8 cellular contexts compared by ENCODE assay signal in genomic region chr1:32361674-32362473, GRCh38. TPM values are rescaled to one million over a fixed set of nuclear protein-coding genes. Genes with fewer than 3 reads are reported as not detected.
DNase-seq lines count a peak whose midpoint lies in the region; ATAC-seq, FAIRE-seq and TF ChIP-seq lines count a peak whose summit lies in the region.

No MANE protein-coding gene starts in this region.

- dilution Hi-C loops in endothelial cell of umbilical vein (cut with MboI; ENCODE audit: extremely low pct_ligation_motif_present, low sequenced_read_pairs): no loop called here

- H3K4me3 Mint-ChIP-seq in T-helper 17 cell: peak overlapping the region; percentile 15
- H3K4me3 Mint-ChIP-seq in memory B cell: peak overlapping the region; percentile 61

- ATAC-seq in T-helper 17 cell (peak; percentile 51), memory B cell (ENCODE audit: low read depth) (peak; percentile 28), HG03439 (IDR thresholded peaks at IDR 0.05; ENCODE audit: unreplicated experiment) (no peak), GM21447 (IDR thresholded peaks at IDR 0.05; ENCODE audit: unreplicated experiment) (no peak), HG02970 (IDR thresholded peaks at IDR 0.05; ENCODE audit: low FRiP score, unreplicated experiment) (no peak)

- peak; percentile 43 for DNase-seq in GM10248 (ENCODE audit: extremely low spot score)
- DNase-seq in T-helper 17 cell: no peak
- peak; percentile 41 for DNase-seq in endothelial cell of umbilical vein (ENCODE audit: low read depth, low spot score)
- DNase-seq in memory B cell (ENCODE audit: low spot score in 2 of 2): peak in 1 of 2 donors; percentile 44

- peaks cover 12% of the 10 kb centered on the region for H3K27me3 Mint-ChIP-seq in T-helper 17 cell
- no peaks in the 10 kb centered on the region for H3K27me3 Mint-ChIP-seq in memory B cell

- H3K4me3 ChIP-seq in endothelial cell of umbilical vein (replicated peaks in 1 of 3; ENCODE audit: insufficient read depth in 1 of 3, low read depth in 1 of 3, low read length in 3 of 3) (peak overlapping the region in 2 of 3 experiments; percentile 14 to 31), stomach smooth muscle (ENCODE audit: low read length in 2 of 2) (peak overlapping the region; percentile 35 to 70)

- CTCF ChIA-PET in GM10248 (lab: Yijun Ruan, JAX) (interaction anchor here (2.9 kb wide), 1 partner anchor 146 kb away, joined by 10 read pairs; no protein-coding TSS in a partner anchor), endothelial cell of umbilical vein (lab: Charles Lee) (interaction anchor here (0.9 to 2.0 kb wide), 6 partner anchors 10 to 146 kb away, joined by 3 to 16 read pairs (median 4); partner anchors contain the start of gene MARCKSL1)

- H3K9me1 ChIP-seq in endothelial cell of umbilical vein (replicated peaks; ENCODE audit: control insufficient read depth, extremely low read depth, insufficient read depth, low read length): no peaks in the 10 kb centered on the region

- H3K9me3 ChIP-seq in T-helper 17 cell (ENCODE audit: control insufficient read depth, low read length, poor library complexity, severe bottlenecking) (no peaks in the 10 kb centered on the region), endothelial cell of umbilical vein (replicated peaks; ENCODE audit: control insufficient read depth, insufficient read depth, low read length) (no peaks in the 10 kb centered on the region), stomach smooth muscle (ENCODE audit: control insufficient read depth in 2 of 2, low read length in 2 of 2) (no peaks in the 10 kb centered on the region)

- no peak overlapping the region for H3K27ac ChIP-seq in endothelial cell of umbilical vein (ENCODE audit: insufficient read depth, low read depth, low read length)
- no peak overlapping the region for H3K27ac ChIP-seq in stomach smooth muscle (ENCODE audit: low read length)

- H3K9ac ChIP-seq in endothelial cell of umbilical vein (replicated peaks; ENCODE audit: extremely low read depth, insufficient read depth, low read length) (no peak overlapping the region), stomach smooth muscle (ENCODE audit: low read length in 2 of 2) (peak overlapping the region in 1 of 2 donors; percentile 51)

- no peaks in the 10 kb centered on the region for H3K79me2 ChIP-seq in endothelial cell of umbilical vein (ENCODE audit: control insufficient read depth, insufficient read depth, low read length)

- POLR2A ChIA-PET in GM10248 (lab: Yijun Ruan, JAX): no interaction called here
- POLR2A ChIA-PET in endothelial cell of umbilical vein (lab: Charles Lee): no interaction called here

- TF ChIP-seq POLR2A in endothelial cell of umbilical vein (IDR thresholded peaks at IDR 0.05; ENCODE audit: low read depth, low read length): peak; percentile 60

- peaks cover 7% of the 10 kb centered on the region for H3K4me1 ChIP-seq in endothelial cell of umbilical vein (ENCODE audit: control insufficient read depth, extremely low read depth, insufficient read depth, low read length)
- H3K4me1 ChIP-seq in stomach smooth muscle (ENCODE audit: control insufficient read depth, insufficient read depth, low read length): peaks cover 17% of the 10 kb centered on the region

- peaks cover 0 to 22% of the 10 kb centered on the region in 2 experiments for H3K36me3 ChIP-seq in endothelial cell of umbilical vein (ENCODE audit: control insufficient read depth in 2 of 2, extremely low read depth in 1 of 2, insufficient read depth in 2 of 2, low read length in 2 of 2)
- H3K36me3 ChIP-seq in stomach smooth muscle (ENCODE audit: control insufficient read depth in 2 of 2, insufficient read depth in 2 of 2, low read length in 2 of 2): peaks cover 23 to 24% of the 10 kb centered on the region in 2 donors

- no peak for TF ChIP-seq CTCF in GM10248 (IDR thresholded peaks at IDR 0.05; ENCODE audit: control extremely low read depth, extremely low read depth, low read depth, missing control alignments)
- TF ChIP-seq CTCF in endothelial cell of umbilical vein (IDR thresholded peaks at IDR 0.05; ENCODE audit: extremely low read depth in 1 of 2, insufficient read depth in 1 of 2, low read depth in 1 of 2, low read length in 2 of 2): peak; percentile 39 to 61

- peak overlapping the region; percentile 45 for H3K27ac Mint-ChIP-seq in T-helper 17 cell
- H3K27ac Mint-ChIP-seq in memory B cell: peak overlapping the region; percentile 40

- BruUV-seq in endothelial cell of umbilical vein (replicated peaks; lab: Mats Ljungman, UMichigan): no TSS peak

- H3K27me3 ChIP-seq in endothelial cell of umbilical vein (ENCODE audit: control insufficient read depth in 2 of 2, insufficient read depth in 2 of 2, low read length in 2 of 2) (no peaks in the 10 kb centered on the region), stomach smooth muscle (ENCODE audit: control insufficient read depth in 1 of 2, insufficient read depth in 2 of 2, low read length in 2 of 2) (no peaks in the 10 kb centered on the region)

- peak overlapping the region; percentile 17 for H2AFZ ChIP-seq in endothelial cell of umbilical vein (ENCODE audit: low read depth, low read length)

- peak overlapping the region; percentile 49 for H3K4me2 ChIP-seq in endothelial cell of umbilical vein (ENCODE audit: insufficient read depth, low read length)

- no peaks in the 10 kb centered on the region for H3K9me3 Mint-ChIP-seq in memory B cell

- intact Hi-C loops in endothelial cell of umbilical vein (cut with micrococcal nuclease): loop anchor here (1.0 to 5.0 kb wide), 2 partner anchors 27 to 145 kb away; no protein-coding TSS in a partner anchor

- peak; percentile 71 for FAIRE-seq in endothelial cell of umbilical vein (lab: Jason Lieb, UNC)

- H3K36me3 Mint-ChIP-seq in T-helper 17 cell (ENCODE audit: low read depth): peaks cover 3% of the 10 kb centered on the region
- H3K36me3 Mint-ChIP-seq in memory B cell: peaks cover 10% of the 10 kb centered on the region

- no peaks in the 10 kb centered on the region for H4K20me1 ChIP-seq in endothelial cell of umbilical vein (replicated peaks; ENCODE audit: control insufficient read depth, extremely low read depth, insufficient read depth, low read length)

- H3K4me1 Mint-ChIP-seq in T-helper 17 cell (peaks cover 18% of the 10 kb centered on the region), memory B cell (peaks cover 17% of the 10 kb centered on the region)

TF ChIP-seq in endothelial cell of umbilical vein, 7 proteins besides CTCF, POLR2A, EP300 and RAD21:
- TF ChIP-seq POLR2AphosphoS5 (IDR thresholded peaks at IDR 0.05; ENCODE audit: insufficient read depth, low read depth, low read length): peak; percentile 54
- TF ChIP-seq EZH2 (IDR thresholded peaks at IDR 0.05; ENCODE audit: borderline replicate concordance, low read depth, low read length, severe bottlenecking): no peak

RNA-seq across cellular contexts. Expression of gene FAM229A, which starts 0.4 kb away (rescaled TPM):
- 10 to 100 TPM; 30.1 to 32.9 TPM for total RNA-seq in T-helper 17 cell
- total RNA-seq in endothelial cell of umbilical vein: 8.6 and 11.6 TPM in 2 replicates
- polyA plus RNA-seq in endothelial cell of umbilical vein: 8.9 and 9.9 TPM in 2 replicates
- polyA plus RNA-seq in endothelial cell of umbilical vein (2011; cell fraction: cytosol; rRNA removed): 0.68 and 2.0 TPM in 2 replicates
- polyA plus RNA-seq in endothelial cell of umbilical vein (2011; cell fraction: nucleus; rRNA removed): 43.3 and 43.7 TPM in 2 replicates
- polyA plus RNA-seq in endothelial cell of umbilical vein (2012): 1.9 and 2.4 TPM in 2 replicates
- polyA minus RNA-seq in endothelial cell of umbilical vein: 6.3 and 7.2 TPM in 2 replicates
- polyA minus RNA-seq in endothelial cell of umbilical vein (2011; cell fraction: cytosol; rRNA and poly(A)+ RNA removed): 0.61 TPM
- polyA minus RNA-seq in endothelial cell of umbilical vein (2011; cell fraction: nucleus; rRNA and poly(A)+ RNA removed): 11.2 and 15.7 TPM in 2 replicates

RNA-seq across cellular contexts. Expression of gene TSSK3, which starts 0.5 kb away (rescaled TPM):
- total RNA-seq in T-helper 17 cell: 1 to 10 TPM in 1 of 2 donors, not detected in 1; 1.2 TPM
- 0.42 and 1.1 TPM in 2 replicates for total RNA-seq in endothelial cell of umbilical vein
- 0.48 and 0.65 TPM in 2 replicates for polyA plus RNA-seq in endothelial cell of umbilical vein
- 0.13 and 0.18 TPM in 2 replicates for polyA plus RNA-seq in endothelial cell of umbilical vein (2011; cell fraction: cytosol; rRNA removed)
- polyA plus RNA-seq in endothelial cell of umbilical vein (2011; cell fraction: nucleus; rRNA removed): 1.1 and 7.1 TPM in 2 replicates
- 0.34 and 0.82 TPM in 2 replicates for polyA plus RNA-seq in endothelial cell of umbilical vein (2012)
- 0.62 and 0.90 TPM in 2 replicates for polyA minus RNA-seq in endothelial cell of umbilical vein
- polyA minus RNA-seq in endothelial cell of umbilical vein (2011; cell fraction: cytosol; rRNA and poly(A)+ RNA removed): not detected
- polyA minus RNA-seq in endothelial cell of umbilical vein (2011; cell fraction: nucleus; rRNA and poly(A)+ RNA removed): 1.4 TPM in 1 of 2 replicates, not detected in the other

RNA-seq across cellular contexts. Expression of gene MARCKSL1, which starts 25.8 kb away (rescaled TPM):
- 10 to 100 TPM; 18.4 to 24.4 TPM for total RNA-seq in T-helper 17 cell
- 249 and 265 TPM in 2 replicates for total RNA-seq in endothelial cell of umbilical vein
- 311 and 318 TPM in 2 replicates for polyA plus RNA-seq in endothelial cell of umbilical vein
- 353 TPM in 2 replicates for polyA plus RNA-seq in endothelial cell of umbilical vein (2011; cell fraction: cytosol; rRNA removed)
- polyA plus RNA-seq in endothelial cell of umbilical vein (2011; cell fraction: nucleus; rRNA removed): 91.3 and 92.6 TPM in 2 replicates
- polyA plus RNA-seq in endothelial cell of umbilical vein (2012): 195 and 202 TPM in 2 replicates
- polyA minus RNA-seq in endothelial cell of umbilical vein: 199 and 217 TPM in 2 replicates
- 14.1 TPM for polyA minus RNA-seq in endothelial cell of umbilical vein (2011; cell fraction: cytosol; rRNA and poly(A)+ RNA removed)
- polyA minus RNA-seq in endothelial cell of umbilical vein (2011; cell fraction: nucleus; rRNA and poly(A)+ RNA removed): 43.4 and 45.0 TPM in 2 replicates

RNA-seq across cellular contexts. Expression of gene BSDC1, which starts 32.4 kb away (rescaled TPM):
- total RNA-seq in T-helper 17 cell: 100 to 1,000 TPM; 177 to 181 TPM
- total RNA-seq in endothelial cell of umbilical vein: 64.6 and 64.8 TPM in 2 replicates
- polyA plus RNA-seq in endothelial cell of umbilical vein: 40.7 and 44.3 TPM in 2 replicates
- polyA plus RNA-seq in endothelial cell of umbilical vein (2011; cell fraction: cytosol; rRNA removed): 48.2 and 51.9 TPM in 2 replicates
- polyA plus RNA-seq in endothelial cell of umbilical vein (2011; cell fraction: nucleus; rRNA removed): 114 and 117 TPM in 2 replicates
- 44.0 and 48.2 TPM in 2 replicates for polyA plus RNA-seq in endothelial cell of umbilical vein (2012)
- polyA minus RNA-seq in endothelial cell of umbilical vein: 59.4 and 69.0 TPM in 2 replicates
- polyA minus RNA-seq in endothelial cell of umbilical vein (2011; cell fraction: cytosol; rRNA and poly(A)+ RNA removed): 18.6 TPM
- 60.1 and 72.5 TPM in 2 replicates for polyA minus RNA-seq in endothelial cell of umbilical vein (2011; cell fraction: nucleus; rRNA and poly(A)+ RNA removed)

Comparison
In these comparisons a context has a peak if more than half of its experiments do, and no peak if none do; other contexts are left out.
1. DNase-seq: peak in GM10248 (single experiment) and endothelial cell of umbilical vein (single experiment); none in T-helper 17 cell (0 of 3).
2. ATAC-seq: peak in T-helper 17 cell (single experiment) and memory B cell (single experiment); none in HG03439 (single experiment), GM21447 (single experiment) and HG02970 (single experiment).